In genomic region chr2:137975280-137976271, GRCh38 we compare ENCODE assay signal across 1 cellular context.
A peak's percentile ranks its signal among the peaks of the same experiment; 100 is the strongest.
TF ChIP-seq lines count a peak whose summit lies in the region.

No MANE protein-coding gene starts in this region.

TF ChIP-seq in HepG2, 621 proteins besides CTCF, POLR2A, EP300 and RAD21 (continues in another document):
- TF ChIP-seq HOMEZ (CRISPR knock-in tag; IDR thresholded peaks at IDR 0.05; ENCODE audit: low read depth), result peak; percentile 92
- peak; percentile 66; the same call in 1 of the 2 replicates for TF ChIP-seq FOXJ3 (CRISPR knock-in tag; IDR thresholded peaks at IDR 0.05; ENCODE audit: borderline replicate concordance)
- TF ChIP-seq RFXANK (CRISPR knock-in tag; IDR thresholded peaks at IDR 0.05), result 0 out of 2 replicates have a peak, but pooled peaks have one; percentile 3
- no peak for TF ChIP-seq IRX3 (CRISPR knock-in tag; IDR thresholded peaks at IDR 0.05; ENCODE audit: borderline replicate concordance, low read depth)
- TF ChIP-seq ZNF367 (CRISPR knock-in tag; IDR thresholded peaks at IDR 0.05; ENCODE audit: borderline replicate concordance), result no peak
- peak; percentile 33; the same call in 1 of the 2 replicates for TF ChIP-seq NCOA2 (CRISPR knock-in tag; IDR thresholded peaks at IDR 0.05)
- peak; percentile 30; the same call in 1 of the 2 replicates for TF ChIP-seq POGZ (CRISPR knock-in tag; IDR thresholded peaks at IDR 0.05)
- TF ChIP-seq JUND (CRISPR knock-in tag; IDR thresholded peaks at IDR 0.05), result no peak
- TF ChIP-seq MED1 (CRISPR knock-in tag; IDR thresholded peaks at IDR 0.05), result peak; percentile 81
- TF ChIP-seq CREM (IDR thresholded peaks at IDR 0.05), result 0 out of 2 replicates have a peak, but pooled peaks have one; percentile 23
- TF ChIP-seq CREM (CRISPR knock-in tag; IDR thresholded peaks at IDR 0.05), result no peak
- TF ChIP-seq ZMYM3 (CRISPR knock-in tag; IDR thresholded peaks at IDR 0.05), result peak; percentile 71
- TF ChIP-seq MEF2D (CRISPR knock-in tag; IDR thresholded peaks at IDR 0.05), result peak; percentile 45; the same call in 1 of the 2 replicates
- TF ChIP-seq TRIM24 (CRISPR knock-in tag; IDR thresholded peaks at IDR 0.05), result no peak
- no peak for TF ChIP-seq HOXA3 (CRISPR knock-in tag; IDR thresholded peaks at IDR 0.05)
- 0 out of 2 replicates have a peak, but pooled peaks have one; percentile 21 for TF ChIP-seq POLR2AphosphoS5 (IDR thresholded peaks at IDR 0.05; ENCODE audit: low read depth, low read length)
- peak; percentile 9; the same call in 1 of the 2 replicates for TF ChIP-seq ATF1 (CRISPR knock-in tag; IDR thresholded peaks at IDR 0.05)
- no peak for TF ChIP-seq SOX6 (IDR thresholded peaks at IDR 0.05)
- TF ChIP-seq SOX6 (CRISPR knock-in tag; IDR thresholded peaks at IDR 0.05), result peak; percentile 10; the same call in 1 of the 2 replicates
- peak; percentile 39; the same call in 1 of the 2 replicates for TF ChIP-seq SOX5 (CRISPR knock-in tag; IDR thresholded peaks at IDR 0.05; ENCODE audit: borderline replicate concordance)
- TF ChIP-seq RBFOX2 (IDR thresholded peaks at IDR 0.05; ENCODE audit: low read depth, low read length), result peak; percentile 69
- peak; percentile 55 for TF ChIP-seq FOXP4 (CRISPR knock-in tag; IDR thresholded peaks at IDR 0.05)
- no peak for TF ChIP-seq SRF (IDR thresholded peaks at IDR 0.05; ENCODE audit: low read depth, low read length)
- TF ChIP-seq MBD4 (IDR thresholded peaks at IDR 0.05; ENCODE audit: borderline replicate concordance, low read length), result peak; percentile 29; the same call in 1 of the 2 replicates
- no peak for TF ChIP-seq ZEB1 (IDR thresholded peaks at IDR 0.05; ENCODE audit: insufficient replicate concordance, low read depth)
- no peak for TF ChIP-seq ZHX2 (IDR thresholded peaks at IDR 0.05; ENCODE audit: low read depth)
- no peak for TF ChIP-seq ZHX2 (CRISPR knock-in tag; IDR thresholded peaks at IDR 0.05; ENCODE audit: borderline replicate concordance)
- no peak for TF ChIP-seq CBFB (CRISPR knock-in tag; IDR thresholded peaks at IDR 0.05)
- TF ChIP-seq REPIN1 (CRISPR knock-in tag; IDR thresholded peaks at IDR 0.05; ENCODE audit: borderline replicate concordance, low read depth), result no peak
- peak; percentile 43; the same call in 1 of the 2 replicates for TF ChIP-seq ELF3 (CRISPR knock-in tag; IDR thresholded peaks at IDR 0.05)
- TF ChIP-seq ATF4 (CRISPR knock-in tag; IDR thresholded peaks at IDR 0.05), result peak in 1 of 2 experiments; percentile 9; a peak in 1 of 4 replicates
- TF ChIP-seq SMAD1 (CRISPR knock-in tag; IDR thresholded peaks at IDR 0.05; ENCODE audit: borderline replicate concordance, low read depth), result 0 out of 2 replicates have a peak, but pooled peaks have one; percentile 36
- peak; percentile 56 for TF ChIP-seq FOXA3 (CRISPR knock-in tag; IDR thresholded peaks at IDR 0.05)
- TF ChIP-seq RCOR2 (CRISPR knock-in tag; IDR thresholded peaks at IDR 0.05), result peak; percentile 10; the same call in 1 of the 2 replicates
- peak; percentile 44; the same call in 1 of the 2 replicates for TF ChIP-seq ZFY (CRISPR knock-in tag; IDR thresholded peaks at IDR 0.05)
- 0 out of 2 replicates have a peak, but pooled peaks have one; percentile 34 for TF ChIP-seq E2F2 (CRISPR knock-in tag; IDR thresholded peaks at IDR 0.05; ENCODE audit: borderline replicate concordance)
- peak; percentile 64 for TF ChIP-seq ZNF687 (CRISPR knock-in tag; IDR thresholded peaks at IDR 0.05)
- peak; percentile 52; the same call in 1 of the 2 replicates for TF ChIP-seq NFYC (CRISPR knock-in tag; IDR thresholded peaks at IDR 0.05)
- 0 out of 2 replicates have a peak, but pooled peaks have one; percentile 44 for TF ChIP-seq NFIC (IDR thresholded peaks at IDR 0.05; ENCODE audit: low read length)
- 0 out of 2 replicates have a peak, but pooled peaks have one; percentile 18 for TF ChIP-seq THRA (CRISPR knock-in tag; IDR thresholded peaks at IDR 0.05; ENCODE audit: borderline replicate concordance)
- TF ChIP-seq ZNF639 (CRISPR knock-in tag; conservative IDR thresholded peaks at IDR 0.05), result no peak
- TF ChIP-seq THAP7 (CRISPR knock-in tag; IDR thresholded peaks at IDR 0.05), result no peak
- 0 out of 2 replicates have a peak, but pooled peaks have one; percentile 1 for TF ChIP-seq ZNF766 (CRISPR knock-in tag; IDR thresholded peaks at IDR 0.05; ENCODE audit: borderline replicate concordance)
